In genomic region chr11:61482513-61482912, GRCh38 we compare ENCODE assay signal across 1 cellular context.
TF ChIP-seq lines count a peak whose summit lies in the region.

No MANE protein-coding gene starts in this region.

TF ChIP-seq in GM12878, 131 proteins besides CTCF, POLR2A, EP300 and RAD21:
- no peak for TF ChIP-seq ZNF687 (IDR thresholded peaks at IDR 0.05)
- no peak for TF ChIP-seq CBFB (IDR thresholded peaks at IDR 0.05; ENCODE audit: low read depth)
- TF ChIP-seq SMC3 (IDR thresholded peaks at IDR 0.05; ENCODE audit: borderline replicate concordance, low read length): peak; percentile 7; the same call in 1 of the 2 replicates
- TF ChIP-seq TCF3 (IDR thresholded peaks at IDR 0.05; ENCODE audit: borderline replicate concordance, insufficient read depth, low read depth, low read length): no peak
- TF ChIP-seq BCLAF1 (IDR thresholded peaks at IDR 0.05): no peak
- no peak for TF ChIP-seq JUNB (IDR thresholded peaks at IDR 0.05)
- TF ChIP-seq MXI1 (IDR thresholded peaks at IDR 0.05; ENCODE audit: low read depth, low read length): no peak
- 0 out of 2 replicates have a peak, but pooled peaks have one; percentile 25 for TF ChIP-seq NRF1 (conservative IDR thresholded peaks at IDR 0.05; ENCODE audit: low read depth, low read length)
- no peak for TF ChIP-seq NFIC (IDR thresholded peaks at IDR 0.05; ENCODE audit: low read depth, low read length)
- TF ChIP-seq ZNF274 (IDR thresholded peaks at IDR 0.05; ENCODE audit: insufficient read depth, insufficient read length): no peak
- no peak for TF ChIP-seq HDGF (IDR thresholded peaks at IDR 0.05)
- TF ChIP-seq RB1 (IDR thresholded peaks at IDR 0.05; ENCODE audit: borderline replicate concordance): no peak
